8 cellular contexts compared by ENCODE assay signal in genomic region chr15:92808611-92809063, GRCh38.
A peak's percentile ranks its signal among the peaks of the same experiment; 100 is the strongest.
DNase-seq lines count a peak whose midpoint lies in the region; ATAC-seq and TF ChIP-seq lines count a peak whose summit lies in the region.

No MANE protein-coding gene starts in this region.

- H3K9me3 ChIP-seq in breast epithelium (no peaks in the 10 kb centered on the region), left lung (no peaks in the 10 kb centered on the region), thymus (ENCODE audit: control insufficient read depth) (no peaks in the 10 kb centered on the region)

- TF ChIP-seq CTCF in HFF-Myc (IDR thresholded peaks at IDR 0.05; ENCODE audit: low read depth, low read length, missing control alignments) (no peak), breast epithelium (IDR thresholded peaks at IDR 0.05) (no peak), left lung (IDR thresholded peaks at IDR 0.05) (no peak)

- WGBS in thymus = 3% methylated on average over 30 of the region's 30 CpGs

- DNase-seq in NK-92 treated with Interleukin-12 subunit alpha and Interleukin-12 subunit beta, amount 100 ng/mL, for 24 hours (lab: John Stamatoyannopoulos, UW) = peak; percentile 61
- DNase-seq in NK-92 (lab: John Stamatoyannopoulos, UW; ENCODE audit: unreplicated experiment) (no peak), HFF-Myc (ENCODE audit: extremely low read depth, low read depth) (no peak), NCI-H226 (peak; percentile 70), breast epithelium (ENCODE audit: low spot score in 2 of 2) (peak; percentile 64 to 75), left lung (peak; percentile 69 to 87), DMS153 (lab: John Stamatoyannopoulos, UW) (no peak)

- peak; percentile 0 for ATAC-seq in left lung

- peak overlapping the region; percentile 97 to 99 for H3K27ac ChIP-seq in breast epithelium
- H3K27ac ChIP-seq in left lung = peak overlapping the region; percentile 99 to 100
- peak overlapping the region; percentile 97 for H3K27ac ChIP-seq in thymus (ENCODE audit: low read depth)

- no peaks in the 10 kb centered on the region for H3K27me3 ChIP-seq in breast epithelium
- no peaks in the 10 kb centered on the region for H3K27me3 ChIP-seq in left lung
- H3K27me3 ChIP-seq in thymus (ENCODE audit: control insufficient read depth, insufficient read depth) = no peaks in the 10 kb centered on the region

- intact Hi-C loops in breast epithelium (cut with DNase I; ENCODE audit: low total_unique reads) = loop anchor here (2.0 to 10.0 kb wide), 2 partner anchors 74 to 106 kb away; no protein-coding TSS in a partner anchor
- intact Hi-C loops in left lung (cut with DNase I) = loop anchor here in 1 of 2 donors (5.0 kb wide), 1 partner anchor 99 kb away; no protein-coding TSS in a partner anchor

- TF ChIP-seq POLR2A in breast epithelium (IDR thresholded peaks at IDR 0.05) = no peak

- H3K4me3 ChIP-seq in HFF-Myc (replicated peaks; ENCODE audit: low read depth, low read length) (peak overlapping the region; percentile 39), breast epithelium (peak overlapping the region; percentile 54 to 73 (median 67)), left lung (peak overlapping the region; percentile 42 to 59), thymus (ENCODE audit: low read length) (peak overlapping the region; percentile 66)

- peaks cover 6 to 13% of the 10 kb centered on the region in 2 donors for H3K4me1 ChIP-seq in breast epithelium
- peaks cover 13 to 70% of the 10 kb centered on the region in 2 donors for H3K4me1 ChIP-seq in left lung
- peaks cover 12% of the 10 kb centered on the region for H3K4me1 ChIP-seq in thymus (ENCODE audit: control insufficient read depth, insufficient read depth, low read length)

- H3K36me3 ChIP-seq in breast epithelium = no peaks in the 10 kb centered on the region
- no peaks in the 10 kb centered on the region for H3K36me3 ChIP-seq in left lung
- H3K36me3 ChIP-seq in thymus (ENCODE audit: control insufficient read depth, insufficient read depth) = no peaks in the 10 kb centered on the region

Comparison
In these comparisons a context has a peak if more than half of its experiments do, and no peak if none do; other contexts are left out.
1. DNase-seq: peak in NK-92 treated with Interleukin-12 subunit alpha and Interleukin-12 subunit beta, amount 100 ng/mL, for 24 hours (single experiment), NCI-H226 (single experiment), breast epithelium (2 of 2) and left lung (2 of 2); none in NK-92 (single experiment), HFF-Myc (single experiment) and DMS153 (single experiment).
2. Peak in every context shown above with its lines, with median percentiles within 50 percentile points of each other: H3K4me3 ChIP-seq and H3K27ac ChIP-seq.